8 cellular contexts compared by ENCODE assay signal in genomic region chr17:17724991-17725852, GRCh38. TPM values are rescaled to one million over a fixed set of nuclear protein-coding genes. Genes with fewer than 3 reads are reported as not detected.
DNase-seq lines count a peak whose midpoint lies in the region; ATAC-seq and TF ChIP-seq lines count a peak whose summit lies in the region.

No MANE protein-coding gene starts in this region.

- TF ChIP-seq RAD21 in IMR-90 (IDR thresholded peaks at IDR 0.05; ENCODE audit: low read length) (no peak), neural cell (conservative IDR thresholded peaks at IDR 0.05) (no peak)

- no peak overlapping the region for H3K56ac ChIP-seq in IMR-90 (ENCODE audit: extremely low read depth, insufficient read depth, low read length)

- DNase-seq in IMR-90 (no peak), ecto neural progenitor cell (ENCODE audit: low spot score) (peak; percentile 92), NCI-H345 (lab: John Stamatoyannopoulos, UW) (no peak)

- no peak overlapping the region for H2BK5ac ChIP-seq in IMR-90 (ENCODE audit: low read depth, low read length, poor library complexity, severe bottlenecking)

- H3K79me2 ChIP-seq in neural cell (replicated peaks; ENCODE audit: insufficient read depth, low read length): peaks cover 80% of the 10 kb centered on the region

- ATAC-seq in IMR-90 (ENCODE audit: low read depth) (no peak), GM21381 (IDR thresholded peaks at IDR 0.05; ENCODE audit: unreplicated experiment) (no peak), GM19023 (IDR thresholded peaks at IDR 0.05; ENCODE audit: unreplicated experiment) (no peak), GM21526 (IDR thresholded peaks at IDR 0.05; ENCODE audit: low FRiP score, unreplicated experiment) (no peak)

- CTCF ChIA-PET in IMR-90 (lab: Yijun Ruan, JAX): no interaction called here

- H3K4ac ChIP-seq in IMR-90 (ENCODE audit: low read depth, low read length): peak overlapping the region; percentile 41

- H4K91ac ChIP-seq in IMR-90 (ENCODE audit: insufficient read depth, low read depth, low read length): peak overlapping the region; percentile 39; the same call in 1 of the 2 replicates

- peaks cover 30% of the 10 kb centered on the region for H3K9me1 ChIP-seq in IMR-90 (ENCODE audit: insufficient read depth, low read length)

- H2AFZ ChIP-seq in IMR-90 (replicated peaks; ENCODE audit: low read length, poor library complexity): no peak overlapping the region
- no peak overlapping the region for H2AFZ ChIP-seq in neural cell (ENCODE audit: low read depth, low read length)

- H3K9ac ChIP-seq in BLaER1 (peak overlapping the region; percentile 78), IMR-90 (ENCODE audit: low read depth, low read length) (0 out of 2 replicates have a peak overlapping the region, but pooled peaks have one; percentile 43), neural cell (ENCODE audit: low read length) (peak overlapping the region; percentile 96)

- H3K9me2 ChIP-seq in neural cell (ENCODE audit: insufficient read depth, low read length): no peaks in the 10 kb centered on the region

- dilution Hi-C loops in IMR-90 (cut with HindIII; ENCODE audit: low sequenced_read_pairs, unreplicated experiment): no loop called here

- H3K23ac ChIP-seq in IMR-90 (ENCODE audit: low read depth, low read length): no peak overlapping the region

- peaks cover 3% of the 10 kb centered on the region for H3F3A ChIP-seq in neural cell (ENCODE audit: insufficient read depth, low read length, poor library complexity, severe bottlenecking)

- intact Hi-C loops in IMR-90 (cut with micrococcal nuclease): loop anchor here (5.0 kb wide), 1 partner anchor 43 kb away; the partner anchor contains the start of gene RAI1

- H3K9me3 ChIP-seq in BLaER1: no peaks in the 10 kb centered on the region
- H3K9me3 ChIP-seq in IMR-90 (ENCODE audit: control insufficient read depth, insufficient read depth, low read length): no peaks in the 10 kb centered on the region
- H3K9me3 ChIP-seq in neural cell (ENCODE audit: low read length): no peaks in the 10 kb centered on the region

- H3K4me3 ChIP-seq in BLaER1 (peak overlapping the region; percentile 73), IMR-90 (ENCODE audit: insufficient read depth, low read depth, low read length) (no peak overlapping the region), neural cell (ENCODE audit: low read length) (peak overlapping the region; percentile 98)

- no peak overlapping the region for H2AK9ac ChIP-seq in IMR-90 (replicated peaks; ENCODE audit: low read depth, low read length, poor library complexity)

- H4K5ac ChIP-seq in IMR-90 (ENCODE audit: low read depth, low read length): peak overlapping the region; percentile 15; the same call in 1 of the 2 replicates

- TF ChIP-seq CTCF in IMR-90 (conservative IDR thresholded peaks at IDR 0.05; ENCODE audit: low read depth, low read length) (no peak), neural cell (IDR thresholded peaks at IDR 0.05; ENCODE audit: poor library complexity, severe bottlenecking) (no peak)

- TF ChIP-seq POLR2A in IMR-90 (IDR thresholded peaks at IDR 0.05; ENCODE audit: low read depth, low read length): no peak

- H3K27ac ChIP-seq in BLaER1: peak overlapping the region; percentile 75
- no peak overlapping the region; the same call in 1 of the 2 replicates for H3K27ac ChIP-seq in IMR-90 (ENCODE audit: insufficient read depth, low read length)
- H3K27ac ChIP-seq in neural cell (ENCODE audit: low read length): peak overlapping the region; percentile 98

- peak overlapping the region; percentile 37; the same call in 1 of the 2 replicates for H3K18ac ChIP-seq in IMR-90 (ENCODE audit: low read depth, low read length)

- no peak overlapping the region for H2BK20ac ChIP-seq in IMR-90 (ENCODE audit: low read depth, low read length)

- in situ Hi-C loops in IMR-90 (cut with MboI; ENCODE audit: low sequenced_read_pairs): no loop called here

- H3K4me2 ChIP-seq in BLaER1 (peak overlapping the region; percentile 87), IMR-90 (ENCODE audit: low read depth, low read length) (peak overlapping the region; percentile 83; the same call in 1 of the 2 replicates), neural cell (ENCODE audit: low read length) (peak overlapping the region; percentile 99)

- no TSS peak for BruUV-seq in IMR-90 (replicated peaks; lab: Mats Ljungman, UMichigan)

- peaks cover 90% of the 10 kb centered on the region for H4K20me1 ChIP-seq in BLaER1
- peaks cover 98% of the 10 kb centered on the region for H4K20me1 ChIP-seq in IMR-90 (ENCODE audit: insufficient read depth, low read length)
- peaks cover 48% of the 10 kb centered on the region for H4K20me1 ChIP-seq in neural cell (ENCODE audit: insufficient read depth)

- no peak overlapping the region for H3K14ac ChIP-seq in IMR-90 (replicated peaks; ENCODE audit: low read depth, low read length)

- H2BK15ac ChIP-seq in IMR-90 (ENCODE audit: low read depth, low read length): 0 out of 3 replicates have a peak overlapping the region, but pooled peaks have one; percentile 35

- H2AK5ac ChIP-seq in IMR-90 (ENCODE audit: low read depth, low read length): peak overlapping the region; percentile 91

- H2BK120ac ChIP-seq in IMR-90 (ENCODE audit: low read depth, low read length): no peak overlapping the region

- POLR2A ChIA-PET in IMR-90 (lab: Charles Lee; ENCODE audit: unreplicated experiment): interaction anchor here (0.6 kb wide), 1 partner anchor 50 kb away, joined by 3 read pairs; no protein-coding TSS in a partner anchor

- peak overlapping the region in 1 of 2 experiments; percentile 39; a peak in 1 of 4 replicates for H4K8ac ChIP-seq in IMR-90 (ENCODE audit: low read depth in 2 of 2, low read length in 2 of 2)

- WGBS in IMR-90 (ENCODE audit: extremely low coverage in 2 of 2, insufficient read length in 1 of 2), 2 experiments: 53% methylated on average over 6 of the region's 37 CpGs; no CpG with 5 or more reads in 1 of the 2 experiments

- H3K79me1 ChIP-seq in IMR-90 (ENCODE audit: low read depth in 1 of 2, low read length in 2 of 2): peaks cover 23 to 89% of the 10 kb centered on the region in 2 experiments

- H3K36me3 ChIP-seq in BLaER1: peaks cover 36% of the 10 kb centered on the region
- H3K36me3 ChIP-seq in IMR-90 (ENCODE audit: control insufficient read depth, insufficient read depth, low read length): peaks cover 8% of the 10 kb centered on the region; the same call in 1 of the 2 replicates
- no peaks in the 10 kb centered on the region for H3K36me3 ChIP-seq in neural cell (ENCODE audit: insufficient read depth, low read length)

- H3K27me3 ChIP-seq in BLaER1 (peaks cover 29% of the 10 kb centered on the region), IMR-90 (ENCODE audit: control insufficient read depth, insufficient read depth, low read length) (no peaks in the 10 kb centered on the region), neural cell (ENCODE audit: insufficient read depth, low read depth, low read length) (no peaks in the 10 kb centered on the region)

- H3K4me1 ChIP-seq in BLaER1: peaks cover 84% of the 10 kb centered on the region
- peaks cover 39% of the 10 kb centered on the region for H3K4me1 ChIP-seq in IMR-90 (ENCODE audit: control insufficient read depth, insufficient read depth, low read length)

- peak; percentile 25 for TF ChIP-seq EP300 in neural cell (conservative IDR thresholded peaks at IDR 0.05; ENCODE audit: poor library complexity, severe bottlenecking)

TF ChIP-seq in IMR-90, 13 proteins besides CTCF, POLR2A, EP300 and RAD21 (continues in another document):
- TF ChIP-seq ELK1 (IDR thresholded peaks at IDR 0.05; ENCODE audit: borderline replicate concordance, low read depth, low read length): no peak
- TF ChIP-seq USF2 (IDR thresholded peaks at IDR 0.05; ENCODE audit: low read depth, low read length): no peak
- no peak for TF ChIP-seq SMC3 (IDR thresholded peaks at IDR 0.05; ENCODE audit: low read depth, low read length)

TF ChIP-seq in neural cell, 6 proteins besides CTCF, POLR2A, EP300 and RAD21:
- TF ChIP-seq TAF1 (IDR thresholded peaks at IDR 0.05; ENCODE audit: low read depth): peak; percentile 47
- TF ChIP-seq POLR2AphosphoS5 (IDR thresholded peaks at IDR 0.05): peak; percentile 90
- no peak for TF ChIP-seq EZH2 (IDR thresholded peaks at IDR 0.05; ENCODE audit: borderline replicate concordance, insufficient read depth, low read length, poor library complexity, severe bottlenecking)
- peak; percentile 49 for TF ChIP-seq REST (IDR thresholded peaks at IDR 0.05; ENCODE audit: borderline replicate concordance)
- peak; percentile 30 for TF ChIP-seq MXI1 (conservative IDR thresholded peaks at IDR 0.05; ENCODE audit: poor library complexity, severe bottlenecking)
- TF ChIP-seq SMC3 (conservative IDR thresholded peaks at IDR 0.05; ENCODE audit: poor library complexity): peak; percentile 32

RNA-seq across cellular contexts. Expression of gene RAI1, which starts 44.0 kb away (rescaled TPM):
- 1.8 and 1.9 TPM in 2 replicates for total RNA-seq in IMR-90 (2012; rRNA removed)
- polyA plus RNA-seq in IMR-90 (2012; rRNA removed): 10.5 and 14.0 TPM in 2 replicates
- 5.5 and 10.5 TPM in 2 replicates for polyA plus RNA-seq in IMR-90 (2012; cell fraction: cytosol; rRNA removed)
- polyA plus RNA-seq in IMR-90 (2012; cell fraction: nucleus; rRNA removed; ENCODE audit: low replicate concordance): 18.8 and 32.7 TPM in 2 replicates
- 16.9 and 21.0 TPM in 2 replicates for polyA plus RNA-seq in neural cell
- 54.1 and 59.6 TPM in 2 replicates for polyA minus RNA-seq in neural cell

Comparison
In these comparisons a context has a peak if more than half of its experiments do, and no peak if none do; other contexts are left out.
1. H3K9ac ChIP-seq: peak in every context shown above with its lines; median percentile 96 in neural cell; 78 in BLaER1; 43 in IMR-90.